8 cellular contexts compared by ENCODE assay signal in genomic region chr7:154929006-154929726, GRCh38.
DNase-seq lines count a peak whose midpoint lies in the region; ATAC-seq lines count a peak whose summit lies in the region.

No MANE protein-coding gene starts in this region.

- H3K4me3 ChIP-seq in NT2/D1 (ENCODE audit: insufficient read length, low read depth): peak overlapping the region; percentile 3
- H3K4me3 ChIP-seq in esophagus (ENCODE audit: low read depth in 1 of 2, low read length in 2 of 2): peak overlapping the region; percentile 53 to 72
- peak overlapping the region; percentile 80 to 86 (median 83) for H3K4me3 ChIP-seq in skeletal muscle tissue (ENCODE audit: low read length in 3 of 3)

- H3K27me3 ChIP-seq in NT2/D1 (ENCODE audit: insufficient read depth, insufficient read length): no peaks in the 10 kb centered on the region
- no peaks in the 10 kb centered on the region for H3K27me3 ChIP-seq in esophagus (ENCODE audit: control insufficient read depth in 1 of 2, insufficient read depth in 2 of 2, low read length in 2 of 2)
- no peaks in the 10 kb centered on the region for H3K27me3 ChIP-seq in skeletal muscle tissue (ENCODE audit: control insufficient read depth in 3 of 3, insufficient read depth in 3 of 3, low read length in 3 of 3)

- H3K9me3 ChIP-seq in NT2/D1 (ENCODE audit: insufficient read depth, low read length) (peaks cover 27% of the 10 kb centered on the region), esophagus (ENCODE audit: control insufficient read depth in 2 of 2, insufficient read depth in 1 of 2, low read depth in 1 of 2, low read length in 1 of 2) (no peaks in the 10 kb centered on the region), skeletal muscle tissue (ENCODE audit: control insufficient read depth in 3 of 3, low read length in 3 of 3) (no peaks in the 10 kb centered on the region)

- DNase-seq in NT2/D1 (ENCODE audit: low read depth, low spot score): no peak
- DNase-seq in amygdala (lab: John Stamatoyannopoulos, UW): no peak
- no peak for DNase-seq in HK-2 (ENCODE audit: unreplicated experiment)
- no peak for DNase-seq in NCI-H1092 (lab: John Stamatoyannopoulos, UW)

- no peaks in the 10 kb centered on the region for H3K36me3 ChIP-seq in NT2/D1 (ENCODE audit: insufficient read depth, insufficient read length, low read length)
- no peaks in the 10 kb centered on the region for H3K36me3 ChIP-seq in esophagus (ENCODE audit: control insufficient read depth in 2 of 2, insufficient read depth in 2 of 2, low read length in 1 of 2)
- H3K36me3 ChIP-seq in skeletal muscle tissue (ENCODE audit: control insufficient read depth in 3 of 3, insufficient read depth in 3 of 3, low read length in 3 of 3): no peaks in the 10 kb centered on the region

- H3K4me1 ChIP-seq in NT2/D1 (ENCODE audit: insufficient read depth, insufficient read length) (peaks cover 5% of the 10 kb centered on the region), esophagus (ENCODE audit: control insufficient read depth in 2 of 2, insufficient read depth in 2 of 2, low read length in 1 of 2) (peaks cover 0 to 4% of the 10 kb centered on the region in 2 donors), skeletal muscle tissue (ENCODE audit: control insufficient read depth in 3 of 3, insufficient read depth in 3 of 3, low read length in 3 of 3) (peaks cover 11 to 17% (median 13%) of the 10 kb centered on the region in 3 donors)

- ATAC-seq in GM18861 (IDR thresholded peaks at IDR 0.05; ENCODE audit: unreplicated experiment) (peak; percentile 1), GM19467 (IDR thresholded peaks at IDR 0.05; ENCODE audit: unreplicated experiment) (no peak)

- H3K9ac ChIP-seq in NT2/D1 (ENCODE audit: insufficient read length, low read depth): no peak overlapping the region
- peak overlapping the region; percentile 85 to 89 (median 86) for H3K9ac ChIP-seq in skeletal muscle tissue (ENCODE audit: low read depth in 1 of 3, low read length in 3 of 3)

- WGBS in esophagus, 2 donors: 56 to 62% methylated on average over 9 of the region's 9 CpGs

- H3K27ac ChIP-seq in esophagus (ENCODE audit: low read depth in 2 of 2, low read length in 1 of 2) (peak overlapping the region; percentile 94 to 98), skeletal muscle tissue (ENCODE audit: low read depth, low read length) (peak overlapping the region; percentile 74)

Comparison
In these comparisons a context has a peak if more than half of its experiments do, and no peak if none do; other contexts are left out.
1. H3K4me3 ChIP-seq: peak in every context shown above with its lines; median percentile 83 in skeletal muscle tissue; 62 in esophagus; 3 in NT2/D1.